ENCODE assay signal across 8 cellular contexts in genomic region chr12:62259311-62259992, GRCh38. TPM values are rescaled to one million over a fixed set of nuclear protein-coding genes. Genes with fewer than 3 reads are reported as not detected.
A peak's percentile ranks its signal among the peaks of the same experiment; 100 is the strongest.
DNase-seq lines count a peak whose midpoint lies in the region; ATAC-seq and TF ChIP-seq lines count a peak whose summit lies in the region.

No MANE protein-coding gene starts in this region.

- peak; percentile 5 for DNase-seq in GM13977 (ENCODE audit: low spot score)
- DNase-seq in Karpas-422: peak; percentile 69
- DNase-seq in T-cell: peak in 16 of 34 experiments; percentile 2 to 34 (median 14)
- DNase-seq in fibroblast of the aortic adventitia (ENCODE audit: low read depth): no peak
- DNase-seq in osteocyte (ENCODE audit: extremely low spot score, unreplicated experiment): no peak
- no peak for DNase-seq in COLO829 (ENCODE audit: low spot score)
- DNase-seq in activated CD4-positive, CD25-positive, alpha-beta regulatory T cell (lab: John Stamatoyannopoulos, UW): no peak

- peaks cover 39% of the 10 kb centered on the region for H3K4me1 ChIP-seq in Karpas-422 (ENCODE audit: low read length)

- peak overlapping the region; percentile 59; the same call in 1 of the 2 replicates for H2AFZ ChIP-seq in Karpas-422 (ENCODE audit: low read length)

- peak overlapping the region; percentile 92 for H3K9ac ChIP-seq in Karpas-422 (ENCODE audit: low read length)

- CTCF ChIA-PET in T-cell (lab: Charles Lee): interaction anchor here in 1 of 2 donors (1.2 to 1.5 kb wide), 5 partner anchors 25 to 58 kb away, joined by 3 to 5 read pairs (median 4); no protein-coding TSS in a partner anchor

- no peaks in the 10 kb centered on the region for H3K9me3 ChIP-seq in Karpas-422 (ENCODE audit: low read length)

- peak overlapping the region; percentile 32 for H3K27ac ChIP-seq in Karpas-422 (ENCODE audit: low read length)

- H3K4me3 ChIP-seq in Karpas-422 (ENCODE audit: low read length): peak overlapping the region; percentile 78
- H3K4me3 ChIP-seq in fibroblast of the aortic adventitia (ENCODE audit: low read depth, low read length): peak overlapping the region; percentile 88

- H4K20me1 ChIP-seq in Karpas-422 (ENCODE audit: insufficient read depth, low read depth, low read length): no peaks in the 10 kb centered on the region

- H3K9me2 ChIP-seq in Karpas-422 (replicated peaks; ENCODE audit: insufficient read depth, low read length): no peaks in the 10 kb centered on the region

- H3K9me3 Mint-ChIP-seq in T-cell (no peaks in the 10 kb centered on the region), osteocyte (ENCODE audit: unreplicated experiment) (no peaks in the 10 kb centered on the region)

- ATAC-seq in GM21786 (IDR thresholded peaks at IDR 0.05; ENCODE audit: unreplicated experiment) (peak; percentile 10), T-cell (replicated peaks in 1 of 4) (peak; percentile 15 to 30 (median 28))

- H3K4me2 ChIP-seq in Karpas-422 (ENCODE audit: low read depth, low read length, poor library complexity, severe bottlenecking): peak overlapping the region; percentile 80

- H3K4me3 Mint-ChIP-seq in T-cell: peak overlapping the region; percentile 90 to 98 (median 94)
- H3K4me3 Mint-ChIP-seq in osteocyte (ENCODE audit: unreplicated experiment): peak overlapping the region; percentile 100

- peak overlapping the region; percentile 97 to 99 for H3K27ac Mint-ChIP-seq in T-cell
- peak overlapping the region; percentile 96 for H3K27ac Mint-ChIP-seq in osteocyte (ENCODE audit: unreplicated experiment)

- H3K27me3 ChIP-seq in Karpas-422 (ENCODE audit: low read length): no peaks in the 10 kb centered on the region

- H3K36me3 Mint-ChIP-seq in T-cell: peaks cover 11% of the 10 kb centered on the region
- peaks cover 2% of the 10 kb centered on the region for H3K36me3 Mint-ChIP-seq in osteocyte (ENCODE audit: unreplicated experiment)

- H3K4me1 Mint-ChIP-seq in T-cell (peaks cover 49 to 61% (median 52%) of the 10 kb centered on the region in 3 donors), osteocyte (ENCODE audit: unreplicated experiment) (peaks cover 23% of the 10 kb centered on the region)

- H3K36me3 ChIP-seq in Karpas-422 (ENCODE audit: insufficient read depth, low read length): peaks cover 16% of the 10 kb centered on the region; the same call in 1 of the 2 replicates

- peaks cover 46% of the 10 kb centered on the region for H3K79me2 ChIP-seq in Karpas-422 (ENCODE audit: low read length)

- POLR2A ChIA-PET in T-cell (lab: Charles Lee): interaction anchor here (0.6 to 1.3 kb wide), 5 partner anchors 8 to 345 kb away, joined by 3 to 4 read pairs (median 3); partner anchors contain the start of gene MON2 (in 1 of the 2)

- in situ Hi-C loops in GM13977 (cut with MboI; ENCODE audit: low pct_unique_long_range_greater_than_20kb, low sequenced_read_pairs, unreplicated experiment): loop anchor here (25.0 kb wide), 1 partner anchor 553 kb away; no protein-coding TSS in a partner anchor

- TF ChIP-seq CTCF in GM13977 (IDR thresholded peaks at IDR 0.05; ENCODE audit: extremely low read depth, insufficient read depth, missing control alignments) (no peak), fibroblast of the aortic adventitia (IDR thresholded peaks at IDR 0.05; ENCODE audit: insufficient read depth, low read length) (no peak), osteocyte (IDR thresholded peaks at IDR 0.05) (no peak)

- no peaks in the 10 kb centered on the region for H3K27me3 Mint-ChIP-seq in T-cell
- H3K27me3 Mint-ChIP-seq in osteocyte (ENCODE audit: unreplicated experiment): no peaks in the 10 kb centered on the region

RNA-seq across cellular contexts. Expression of gene USP15, which starts 0.8 kb away (rescaled TPM):
- 84.3 and 96.0 TPM in 2 replicates for total RNA-seq in Karpas-422 (2014; rRNA removed; shearing (Covaris generic); ENCODE audit: low replicate concordance)
- total RNA-seq in T-cell (100 to 1,000 TPM; 137 to 256 (median 138) TPM), fibroblast of the aortic adventitia (ENCODE audit: low replicate concordance) (65.7 and 67.3 TPM in 2 replicates), osteocyte (40.6 and 45.0 TPM in 2 replicates)

Comparison
In these comparisons a context has a peak if more than half of its experiments do, and no peak if none do; other contexts are left out.
1. DNase-seq: peak in GM13977 (single experiment) and Karpas-422 (single experiment); none in fibroblast of the aortic adventitia (single experiment), osteocyte (single experiment), COLO829 (single experiment) and activated CD4-positive, CD25-positive, alpha-beta regulatory T cell (0 of 4).